In the genomic region with DNA sequence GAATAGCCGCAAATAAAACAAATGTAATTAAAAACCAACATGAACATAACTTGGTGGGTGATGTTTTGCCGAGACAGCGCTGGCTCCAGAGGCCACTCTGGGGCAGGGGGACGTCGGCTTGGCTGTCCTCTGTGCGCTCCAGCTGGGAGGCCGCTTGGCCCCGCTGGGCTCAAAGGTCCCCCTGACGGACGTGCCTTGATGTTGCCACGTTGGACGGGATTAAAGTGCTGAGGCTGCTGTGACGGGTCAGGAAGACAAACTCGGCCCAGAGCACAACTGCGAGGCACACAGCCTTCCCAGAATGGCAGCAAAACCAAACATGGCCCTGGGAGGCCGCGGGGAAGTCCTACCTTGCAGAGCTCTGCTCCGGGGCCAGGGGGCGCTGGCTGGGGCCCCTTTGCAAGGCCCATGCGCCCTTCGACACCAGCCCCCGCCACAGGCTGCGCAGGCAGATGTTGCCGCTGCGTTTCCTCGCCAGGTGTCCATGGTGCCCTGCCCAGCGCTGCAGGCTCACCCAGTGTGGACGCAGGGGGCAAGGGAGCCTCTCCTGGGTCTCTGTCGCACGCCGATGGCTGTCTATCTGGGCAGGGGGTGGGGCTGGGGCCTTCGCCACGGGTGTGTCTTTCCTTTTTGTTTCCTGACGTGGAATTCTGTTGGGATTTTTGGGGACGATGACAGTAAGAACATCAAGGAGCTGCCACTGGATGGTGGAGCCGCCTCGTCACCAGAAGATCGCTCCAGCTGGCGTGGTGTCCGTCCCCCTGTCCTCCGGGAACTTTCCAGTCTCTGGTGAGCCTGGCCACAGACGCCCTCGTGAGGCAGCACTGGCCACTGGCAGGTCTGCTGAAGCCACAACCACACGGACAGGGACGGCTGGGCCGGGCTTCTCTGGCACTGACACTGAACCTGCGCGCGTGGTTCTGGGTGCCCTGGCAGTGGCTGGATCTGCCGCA, we compare ENCODE assay signal across 1 cellular context.
A peak's percentile ranks its signal among the peaks of the same experiment; 100 is the strongest.
TF ChIP-seq lines count a peak whose summit lies in the region.

No MANE protein-coding gene starts in this region.

TF ChIP-seq in HepG2, 621 proteins besides CTCF, POLR2A, EP300 and RAD21 (continued from another document and continues in another):
- TF ChIP-seq, protein P1, sequence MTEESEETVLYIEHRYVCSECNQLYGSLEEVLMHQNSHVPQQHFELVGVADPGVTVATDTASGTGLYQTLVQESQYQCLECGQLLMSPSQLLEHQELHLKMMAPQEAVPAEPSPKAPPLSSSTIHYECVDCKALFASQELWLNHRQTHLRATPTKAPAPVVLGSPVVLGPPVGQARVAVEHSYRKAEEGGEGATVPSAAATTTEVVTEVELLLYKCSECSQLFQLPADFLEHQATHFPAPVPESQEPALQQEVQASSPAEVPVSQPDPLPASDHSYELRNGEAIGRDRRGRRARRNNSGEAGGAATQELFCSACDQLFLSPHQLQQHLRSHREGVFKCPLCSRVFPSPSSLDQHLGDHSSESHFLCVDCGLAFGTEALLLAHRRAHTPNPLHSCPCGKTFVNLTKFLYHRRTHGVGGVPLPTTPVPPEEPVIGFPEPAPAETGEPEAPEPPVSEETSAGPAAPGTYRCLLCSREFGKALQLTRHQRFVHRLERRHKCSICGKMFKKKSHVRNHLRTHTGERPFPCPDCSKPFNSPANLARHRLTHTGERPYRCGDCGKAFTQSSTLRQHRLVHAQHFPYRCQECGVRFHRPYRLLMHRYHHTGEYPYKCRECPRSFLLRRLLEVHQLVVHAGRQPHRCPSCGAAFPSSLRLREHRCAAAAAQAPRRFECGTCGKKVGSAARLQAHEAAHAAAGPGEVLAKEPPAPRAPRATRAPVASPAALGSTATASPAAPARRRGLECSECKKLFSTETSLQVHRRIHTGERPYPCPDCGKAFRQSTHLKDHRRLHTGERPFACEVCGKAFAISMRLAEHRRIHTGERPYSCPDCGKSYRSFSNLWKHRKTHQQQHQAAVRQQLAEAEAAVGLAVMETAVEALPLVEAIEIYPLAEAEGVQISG (CRISPR knock-in tag; IDR thresholded peaks at IDR 0.05), result peak; percentile 66
- TF ChIP-seq HDAC2 (CRISPR knock-in tag; IDR thresholded peaks at IDR 0.05), result peak; percentile 59; the same call in 1 of the 2 replicates
- 0 out of 2 replicates have a peak, but pooled peaks have one; percentile 30 for TF ChIP-seq ZNF12 (CRISPR knock-in tag; IDR thresholded peaks at IDR 0.05)
- 0 out of 2 replicates have a peak, but pooled peaks have one; percentile 55 for TF ChIP-seq ZNF747 (CRISPR knock-in tag; IDR thresholded peaks at IDR 0.05; ENCODE audit: borderline replicate concordance)
- TF ChIP-seq, protein P2, sequence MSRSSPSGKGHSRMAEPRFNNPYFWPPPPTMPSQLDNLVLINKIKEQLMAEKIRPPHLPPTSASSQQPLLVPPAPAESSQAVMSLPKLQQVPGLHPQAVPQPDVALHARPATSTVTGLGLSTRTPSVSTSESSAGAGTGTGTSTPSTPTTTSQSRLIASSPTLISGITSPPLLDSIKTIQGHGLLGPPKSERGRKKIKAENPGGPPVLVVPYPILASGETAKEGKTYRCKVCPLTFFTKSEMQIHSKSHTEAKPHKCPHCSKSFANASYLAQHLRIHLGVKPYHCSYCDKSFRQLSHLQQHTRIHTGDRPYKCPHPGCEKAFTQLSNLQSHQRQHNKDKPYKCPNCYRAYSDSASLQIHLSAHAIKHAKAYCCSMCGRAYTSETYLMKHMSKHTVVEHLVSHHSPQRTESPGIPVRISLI (CRISPR knock-in tag; IDR thresholded peaks at IDR 0.05; ENCODE audit: borderline replicate concordance), result no peak
- TF ChIP-seq ZNF441 (CRISPR knock-in tag; IDR thresholded peaks at IDR 0.05; ENCODE audit: borderline replicate concordance), result peak; percentile 75; the same call in 1 of the 2 replicates
- TF ChIP-seq MAFK (conservative IDR thresholded peaks at IDR 0.05 in 1 of 2, IDR thresholded peaks at IDR 0.05 in 1 of 2; ENCODE audit: low read length in 2 of 2), result peak; percentile 48 to 51; a peak in 3 of 4 replicates
- no peak for TF ChIP-seq ZNF792 (CRISPR knock-in tag; IDR thresholded peaks at IDR 0.05)
- TF ChIP-seq, protein P3, sequence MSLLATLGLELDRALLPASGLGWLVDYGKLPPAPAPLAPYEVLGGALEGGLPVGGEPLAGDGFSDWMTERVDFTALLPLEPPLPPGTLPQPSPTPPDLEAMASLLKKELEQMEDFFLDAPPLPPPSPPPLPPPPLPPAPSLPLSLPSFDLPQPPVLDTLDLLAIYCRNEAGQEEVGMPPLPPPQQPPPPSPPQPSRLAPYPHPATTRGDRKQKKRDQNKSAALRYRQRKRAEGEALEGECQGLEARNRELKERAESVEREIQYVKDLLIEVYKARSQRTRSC (CRISPR knock-in tag; IDR thresholded peaks at IDR 0.05; ENCODE audit: low read depth), result no peak
- 0 out of 2 replicates have a peak, but pooled peaks have one; percentile 21 for TF ChIP-seq ELF1 (CRISPR knock-in tag; IDR thresholded peaks at IDR 0.05)
- TF ChIP-seq HIVEP1 (CRISPR knock-in tag; IDR thresholded peaks at IDR 0.05), result 0 out of 2 replicates have a peak, but pooled peaks have one; percentile 10
- peak; percentile 23; the same call in 1 of the 2 replicates for TF ChIP-seq ELF3 (CRISPR knock-in tag; IDR thresholded peaks at IDR 0.05)
- peak; percentile 82; the same call in 1 of the 2 replicates for TF ChIP-seq ZNF788 (CRISPR knock-in tag; IDR thresholded peaks at IDR 0.05; ENCODE audit: borderline replicate concordance)
- no peak for TF ChIP-seq HHEX (CRISPR knock-in tag; IDR thresholded peaks at IDR 0.05)
- TF ChIP-seq, protein P4, sequence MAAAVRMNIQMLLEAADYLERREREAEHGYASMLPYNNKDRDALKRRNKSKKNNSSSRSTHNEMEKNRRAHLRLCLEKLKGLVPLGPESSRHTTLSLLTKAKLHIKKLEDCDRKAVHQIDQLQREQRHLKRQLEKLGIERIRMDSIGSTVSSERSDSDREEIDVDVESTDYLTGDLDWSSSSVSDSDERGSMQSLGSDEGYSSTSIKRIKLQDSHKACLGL (CRISPR knock-in tag; IDR thresholded peaks at IDR 0.05), result peak; percentile 44; the same call in 1 of the 2 replicates
- TF ChIP-seq MAFF (IDR thresholded peaks at IDR 0.05; ENCODE audit: low read depth, low read length), result peak; percentile 61
- TF ChIP-seq ZNF616 (CRISPR knock-in tag; IDR thresholded peaks at IDR 0.05; ENCODE audit: low read depth), result no peak
- TF ChIP-seq, protein P5, sequence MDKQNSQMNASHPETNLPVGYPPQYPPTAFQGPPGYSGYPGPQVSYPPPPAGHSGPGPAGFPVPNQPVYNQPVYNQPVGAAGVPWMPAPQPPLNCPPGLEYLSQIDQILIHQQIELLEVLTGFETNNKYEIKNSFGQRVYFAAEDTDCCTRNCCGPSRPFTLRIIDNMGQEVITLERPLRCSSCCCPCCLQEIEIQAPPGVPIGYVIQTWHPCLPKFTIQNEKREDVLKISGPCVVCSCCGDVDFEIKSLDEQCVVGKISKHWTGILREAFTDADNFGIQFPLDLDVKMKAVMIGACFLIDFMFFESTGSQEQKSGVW (CRISPR knock-in tag; IDR thresholded peaks at IDR 0.05; ENCODE audit: borderline replicate concordance), result no peak
- 0 out of 2 replicates have a peak, but pooled peaks have one; percentile 56 for TF ChIP-seq BORCS8-MEF2B (CRISPR knock-in tag; IDR thresholded peaks at IDR 0.05)
- no peak for TF ChIP-seq TOE1 (CRISPR knock-in tag; IDR thresholded peaks at IDR 0.05)
- peak; percentile 74 for TF ChIP-seq GZF1 (CRISPR knock-in tag; IDR thresholded peaks at IDR 0.05)
- TF ChIP-seq, protein P6, sequence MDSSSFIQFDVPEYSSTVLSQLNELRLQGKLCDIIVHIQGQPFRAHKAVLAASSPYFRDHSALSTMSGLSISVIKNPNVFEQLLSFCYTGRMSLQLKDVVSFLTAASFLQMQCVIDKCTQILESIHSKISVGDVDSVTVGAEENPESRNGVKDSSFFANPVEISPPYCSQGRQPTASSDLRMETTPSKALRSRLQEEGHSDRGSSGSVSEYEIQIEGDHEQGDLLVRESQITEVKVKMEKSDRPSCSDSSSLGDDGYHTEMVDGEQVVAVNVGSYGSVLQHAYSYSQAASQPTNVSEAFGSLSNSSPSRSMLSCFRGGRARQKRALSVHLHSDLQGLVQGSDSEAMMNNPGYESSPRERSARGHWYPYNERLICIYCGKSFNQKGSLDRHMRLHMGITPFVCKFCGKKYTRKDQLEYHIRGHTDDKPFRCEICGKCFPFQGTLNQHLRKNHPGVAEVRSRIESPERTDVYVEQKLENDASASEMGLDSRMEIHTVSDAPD (CRISPR knock-in tag; IDR thresholded peaks at IDR 0.05), result 0 out of 2 replicates have a peak, but pooled peaks have one; percentile 25
- peak; percentile 17; the same call in 1 of the 2 replicates for TF ChIP-seq NRL (CRISPR knock-in tag; IDR thresholded peaks at IDR 0.05; ENCODE audit: borderline replicate concordance)
- no peak for TF ChIP-seq ZNF180 (CRISPR knock-in tag; IDR thresholded peaks at IDR 0.05; ENCODE audit: borderline replicate concordance, low read depth)
- 0 out of 2 replicates have a peak, but pooled peaks have one; percentile 28 for TF ChIP-seq ZSCAN25 (CRISPR knock-in tag; IDR thresholded peaks at IDR 0.05)
- TF ChIP-seq, protein P7, sequence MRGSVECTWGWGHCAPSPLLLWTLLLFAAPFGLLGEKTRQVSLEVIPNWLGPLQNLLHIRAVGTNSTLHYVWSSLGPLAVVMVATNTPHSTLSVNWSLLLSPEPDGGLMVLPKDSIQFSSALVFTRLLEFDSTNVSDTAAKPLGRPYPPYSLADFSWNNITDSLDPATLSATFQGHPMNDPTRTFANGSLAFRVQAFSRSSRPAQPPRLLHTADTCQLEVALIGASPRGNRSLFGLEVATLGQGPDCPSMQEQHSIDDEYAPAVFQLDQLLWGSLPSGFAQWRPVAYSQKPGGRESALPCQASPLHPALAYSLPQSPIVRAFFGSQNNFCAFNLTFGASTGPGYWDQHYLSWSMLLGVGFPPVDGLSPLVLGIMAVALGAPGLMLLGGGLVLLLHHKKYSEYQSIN (CRISPR knock-in tag; IDR thresholded peaks at IDR 0.05; ENCODE audit: borderline replicate concordance), result no peak
- TF ChIP-seq, protein P8, sequence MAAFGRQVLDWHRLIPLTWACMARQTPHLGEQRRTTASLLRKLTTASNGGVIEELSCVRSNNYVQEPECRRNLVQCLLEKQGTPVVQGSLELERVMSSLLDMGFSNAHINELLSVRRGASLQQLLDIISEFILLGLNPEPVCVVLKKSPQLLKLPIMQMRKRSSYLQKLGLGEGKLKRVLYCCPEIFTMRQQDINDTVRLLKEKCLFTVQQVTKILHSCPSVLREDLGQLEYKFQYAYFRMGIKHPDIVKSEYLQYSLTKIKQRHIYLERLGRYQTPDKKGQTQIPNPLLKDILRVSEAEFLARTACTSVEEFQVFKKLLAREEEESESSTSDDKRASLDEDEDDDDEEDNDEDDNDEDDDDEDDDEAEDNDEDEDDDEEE (CRISPR knock-in tag; IDR thresholded peaks at IDR 0.05), result no peak
- no peak for TF ChIP-seq IKZF1 (IDR thresholded peaks at IDR 0.05)
- peak; percentile 30; the same call in 1 of the 2 replicates for TF ChIP-seq POLR2AphosphoS5 (IDR thresholded peaks at IDR 0.05; ENCODE audit: low read depth, low read length)
- TF ChIP-seq ZNF253 (CRISPR knock-in tag; IDR thresholded peaks at IDR 0.05; ENCODE audit: borderline replicate concordance), result no peak
- TF ChIP-seq ZFP36L1 (CRISPR knock-in tag; IDR thresholded peaks at IDR 0.05), result peak; percentile 54; the same call in 1 of the 2 replicates
- no peak for TF ChIP-seq ZNF549 (CRISPR knock-in tag; IDR thresholded peaks at IDR 0.05)
- TF ChIP-seq SAP130 (CRISPR knock-in tag; IDR thresholded peaks at IDR 0.05; ENCODE audit: low read depth), result peak; percentile 66
- TF ChIP-seq FOXK1 (CRISPR knock-in tag; IDR thresholded peaks at IDR 0.05; ENCODE audit: borderline replicate concordance, low read depth), result no peak
- TF ChIP-seq ESRRA (CRISPR knock-in tag; IDR thresholded peaks at IDR 0.05; ENCODE audit: low read depth), result peak; percentile 50; the same call in 1 of the 2 replicates
- TF ChIP-seq FOXM1 (CRISPR knock-in tag; IDR thresholded peaks at IDR 0.05), result no peak
- peak; percentile 48 for TF ChIP-seq BHLHE40 (IDR thresholded peaks at IDR 0.05; ENCODE audit: low read length)
- TF ChIP-seq, protein P9, sequence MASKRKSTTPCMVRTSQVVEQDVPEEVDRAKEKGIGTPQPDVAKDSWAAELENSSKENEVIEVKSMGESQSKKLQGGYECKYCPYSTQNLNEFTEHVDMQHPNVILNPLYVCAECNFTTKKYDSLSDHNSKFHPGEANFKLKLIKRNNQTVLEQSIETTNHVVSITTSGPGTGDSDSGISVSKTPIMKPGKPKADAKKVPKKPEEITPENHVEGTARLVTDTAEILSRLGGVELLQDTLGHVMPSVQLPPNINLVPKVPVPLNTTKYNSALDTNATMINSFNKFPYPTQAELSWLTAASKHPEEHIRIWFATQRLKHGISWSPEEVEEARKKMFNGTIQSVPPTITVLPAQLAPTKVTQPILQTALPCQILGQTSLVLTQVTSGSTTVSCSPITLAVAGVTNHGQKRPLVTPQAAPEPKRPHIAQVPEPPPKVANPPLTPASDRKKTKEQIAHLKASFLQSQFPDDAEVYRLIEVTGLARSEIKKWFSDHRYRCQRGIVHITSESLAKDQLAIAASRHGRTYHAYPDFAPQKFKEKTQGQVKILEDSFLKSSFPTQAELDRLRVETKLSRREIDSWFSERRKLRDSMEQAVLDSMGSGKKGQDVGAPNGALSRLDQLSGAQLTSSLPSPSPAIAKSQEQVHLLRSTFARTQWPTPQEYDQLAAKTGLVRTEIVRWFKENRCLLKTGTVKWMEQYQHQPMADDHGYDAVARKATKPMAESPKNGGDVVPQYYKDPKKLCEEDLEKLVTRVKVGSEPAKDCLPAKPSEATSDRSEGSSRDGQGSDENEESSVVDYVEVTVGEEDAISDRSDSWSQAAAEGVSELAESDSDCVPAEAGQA (IDR thresholded peaks at IDR 0.05; ENCODE audit: low read depth), result 0 out of 2 replicates have a peak, but pooled peaks have one; percentile 49
- TF ChIP-seq, protein P9 (CRISPR knock-in tag; IDR thresholded peaks at IDR 0.05; ENCODE audit: borderline replicate concordance), result no peak
